20 cellular contexts compared by ENCODE assay signal in genomic region chr20:23291575-23292240, GRCh38.
"Had no signal": no experiment of that assay in that cellular context is flagged by ENCODE, and none has a peak within 500 bp of the region (broad histone marks: within the 10 kb centered on the region; RNA-seq: fewer than 3 reads in every experiment).

No MANE protein-coding gene starts in this region.

- DNase-seq: activated gamma-delta T cell treated with Interleukin-2 at 50 U/mL for 16 hours; activated T-cell treated with anti-CD3 and anti-CD28 coated beads, Interleukin-2, amount 50 U/mL, for 1 hour; adrenal gland; brain microvascular endothelial cell; central memory CD4-positive, alpha-beta T cell; esophagus squamous epithelium; head of caudate nucleus; midbrain; natural killer cell; stimulated activated CD4-positive, alpha-beta T cell treated with anti-CD3 and anti-CD28 coated beads, Interleukin-2, amount 100 ng/mL, for 48 hours; stimulated activated CD8-positive, alpha-beta memory T cell treated with anti-CD3 and anti-CD28 coated beads, Interleukin-4, amount 100 ng/mL, for 48 hours; stimulated activated naive B cell treated with anti-CD40 and anti-IgM and Interleukin-4, amounts not matched to agents 10 μg/mL and 1 μg/mL and 100 μg/mL, for 72 hours; T1000; upper lobe of right lung had no signal

- H3K9me3 ChIP-seq: adrenal gland, ascending aorta, esophagus squamous epithelium, gastroesophageal sphincter, prostate gland, thoracic aorta, upper lobe of right lung had no signal

- H3K27me3 ChIP-seq: adrenal gland, ascending aorta, brain microvascular endothelial cell, upper lobe of right lung had no signal

- H3K4me1 ChIP-seq: adrenal gland, ascending aorta, prostate gland had no signal

- H3K4me2 ChIP-seq: smooth muscle cell had no signal

- H3K36me3 ChIP-seq: adrenal gland, ascending aorta, brain microvascular endothelial cell, esophagus squamous epithelium, gastroesophageal sphincter, prostate gland, thoracic aorta, upper lobe of right lung had no signal

- ATAC-seq: gastroesophageal sphincter; natural killer cell; stimulated activated naive B cell treated with anti-CD40 and anti-IgM and Interleukin-4, amounts not matched to agents 10 μg/mL and 1 μg/mL and 100 μg/mL, for 72 hours; upper lobe of right lung; WTC11 had no signal

- H3K4me3 ChIP-seq: adrenal gland, ascending aorta, esophagus squamous epithelium, gastroesophageal sphincter, prostate gland, smooth muscle cell, thoracic aorta, upper lobe of right lung had no signal

- H3K27ac ChIP-seq: adrenal gland, brain microvascular endothelial cell, esophagus squamous epithelium, prostate gland, thoracic aorta, upper lobe of right lung had no signal
